Comparison of ENCODE assay signal across 8 cellular contexts in genomic region chr22:35477911-35478582, GRCh38.
DNase-seq lines count a peak whose midpoint lies in the region; ATAC-seq, FAIRE-seq and TF ChIP-seq lines count a peak whose summit lies in the region.

No MANE protein-coding gene starts in this region.

- no TSS peak for BruUV-seq in endothelial cell of umbilical vein (replicated peaks; lab: Mats Ljungman, UMichigan)

- no peak overlapping the region for H3K9ac ChIP-seq in endothelial cell of umbilical vein (replicated peaks; ENCODE audit: extremely low read depth, insufficient read depth, low read length)

- TF ChIP-seq CTCF in endothelial cell of umbilical vein (IDR thresholded peaks at IDR 0.05; ENCODE audit: extremely low read depth in 1 of 2, insufficient read depth in 1 of 2, low read depth in 1 of 2, low read length in 2 of 2) (no peak), dorsolateral prefrontal cortex (IDR thresholded peaks at IDR 0.05 in 54 of 56, conservative IDR thresholded peaks at IDR 0.05 in 2 of 56; ENCODE audit: low read depth in 1 of 56, partially characterized antibody in 56 of 56) (no peak)

- ATAC-seq in HG02642 (IDR thresholded peaks at IDR 0.05; ENCODE audit: poor library complexity, unreplicated experiment) (no peak), GM21619 (IDR thresholded peaks at IDR 0.05; ENCODE audit: unreplicated experiment) (no peak), HG03135 (IDR thresholded peaks at IDR 0.05; ENCODE audit: unreplicated experiment) (no peak)

- H3K4me2 ChIP-seq in endothelial cell of umbilical vein (ENCODE audit: insufficient read depth, low read length) = peak overlapping the region; percentile 57

- H3K27ac ChIP-seq in endothelial cell of umbilical vein (ENCODE audit: insufficient read depth, low read depth, low read length) = no peak overlapping the region
- H3K27ac ChIP-seq in dorsolateral prefrontal cortex = no peak overlapping the region

- intact Hi-C loops in endothelial cell of umbilical vein (cut with micrococcal nuclease) = no loop called here
- intact Hi-C loops in posterior vena cava (cut with DNase I) = no loop called here
- intact Hi-C loops in dorsolateral prefrontal cortex (cut with DNase I) = no loop called here

- no peaks in the 10 kb centered on the region for H3K9me1 ChIP-seq in endothelial cell of umbilical vein (replicated peaks; ENCODE audit: control insufficient read depth, extremely low read depth, insufficient read depth, low read length)

- H3K79me2 ChIP-seq in endothelial cell of umbilical vein (ENCODE audit: control insufficient read depth, insufficient read depth, low read length) = no peaks in the 10 kb centered on the region

- TF ChIP-seq POLR2A in endothelial cell of umbilical vein (IDR thresholded peaks at IDR 0.05; ENCODE audit: low read depth, low read length) = no peak

- no peaks in the 10 kb centered on the region for H4K20me1 ChIP-seq in endothelial cell of umbilical vein (replicated peaks; ENCODE audit: control insufficient read depth, extremely low read depth, insufficient read depth, low read length)

- peaks cover 0 to 4% of the 10 kb centered on the region in 2 experiments for H3K27me3 ChIP-seq in endothelial cell of umbilical vein (ENCODE audit: control insufficient read depth in 2 of 2, insufficient read depth in 2 of 2, low read length in 2 of 2)
- H3K27me3 ChIP-seq in dorsolateral prefrontal cortex = no peaks in the 10 kb centered on the region

- POLR2A ChIA-PET in endothelial cell of umbilical vein (lab: Charles Lee) = interaction anchor here (0.6 to 0.7 kb wide), 2 partner anchors 30 to 56 kb away, joined by 3 to 5 read pairs; no protein-coding TSS in a partner anchor

- DNase-seq in HCEC 1CT = peak; percentile 81
- peak; percentile 99 for DNase-seq in NCI-H69 (lab: John Stamatoyannopoulos, UW)
- peak; percentile 80 for DNase-seq in endothelial cell of umbilical vein (ENCODE audit: low read depth, low spot score)
- peak; percentile 86 for DNase-seq in posterior vena cava (ENCODE audit: low spot score)
- DNase-seq in dorsolateral prefrontal cortex = no peak

- peak; percentile 59 for FAIRE-seq in endothelial cell of umbilical vein (lab: Jason Lieb, UNC)

- no peak overlapping the region for H2AFZ ChIP-seq in endothelial cell of umbilical vein (ENCODE audit: low read depth, low read length)

- dilution Hi-C loops in endothelial cell of umbilical vein (cut with MboI; ENCODE audit: extremely low pct_ligation_motif_present, low sequenced_read_pairs) = no loop called here

- H3K36me3 ChIP-seq in endothelial cell of umbilical vein (ENCODE audit: control insufficient read depth in 2 of 2, extremely low read depth in 1 of 2, insufficient read depth in 2 of 2, low read length in 2 of 2) = no peaks in the 10 kb centered on the region

- H3K4me1 ChIP-seq in endothelial cell of umbilical vein (ENCODE audit: control insufficient read depth, extremely low read depth, insufficient read depth, low read length) = peaks cover 19% of the 10 kb centered on the region

- H3K9me3 ChIP-seq in endothelial cell of umbilical vein (replicated peaks; ENCODE audit: control insufficient read depth, insufficient read depth, low read length) = no peaks in the 10 kb centered on the region

- CTCF ChIA-PET in endothelial cell of umbilical vein (lab: Charles Lee) = interaction anchor here (1.0 to 2.2 kb wide), 4 partner anchors 10 to 47 kb away, joined by 3 to 7 read pairs (median 5); no protein-coding TSS in a partner anchor

- H3K4me3 ChIP-seq in endothelial cell of umbilical vein (replicated peaks in 1 of 3; ENCODE audit: insufficient read depth in 1 of 3, low read depth in 1 of 3, low read length in 3 of 3) = no peak overlapping the region
- H3K4me3 ChIP-seq in dorsolateral prefrontal cortex = no peak overlapping the region

TF ChIP-seq in endothelial cell of umbilical vein, 7 proteins besides CTCF, POLR2A, EP300 and RAD21:
- TF ChIP-seq MYC (IDR thresholded peaks at IDR 0.05; ENCODE audit: low read depth, low read length) = no peak
- TF ChIP-seq POLR2AphosphoS5 (IDR thresholded peaks at IDR 0.05; ENCODE audit: insufficient read depth, low read depth, low read length) = peak; percentile 57

Comparison
In these comparisons a context has a peak if more than half of its experiments do, and no peak if none do; other contexts are left out.
1. DNase-seq: peak in HCEC 1CT (single experiment), NCI-H69 (single experiment), endothelial cell of umbilical vein (single experiment) and posterior vena cava (single experiment); none in dorsolateral prefrontal cortex (0 of 10).